2 cellular contexts compared by ENCODE assay signal in genomic region chr3:4718179-4718736, GRCh38.
A peak's percentile ranks its signal among the peaks of the same experiment; 100 is the strongest.
TF ChIP-seq lines count a peak whose summit lies in the region.

No MANE protein-coding gene starts in this region.

TF ChIP-seq in HepG2, 621 proteins besides CTCF, POLR2A, EP300 and RAD21:
- TF ChIP-seq ZNF768 (CRISPR knock-in tag; IDR thresholded peaks at IDR 0.05) (peak; percentile 30; the same call in 1 of the 2 replicates), ZNF430 (CRISPR knock-in tag; IDR thresholded peaks at IDR 0.05) (no peak)

TF ChIP-seq in GM23338, 12 proteins besides CTCF, POLR2A, EP300 and RAD21:
- TF ChIP-seq ZNF462 (CRISPR knock-in tag; IDR thresholded peaks at IDR 0.05): no peak
- no peak for TF ChIP-seq ZNF114 (CRISPR knock-in tag; IDR thresholded peaks at IDR 0.05)
- TF ChIP-seq POLR2AphosphoS5 (IDR thresholded peaks at IDR 0.05; ENCODE audit: low read depth): no peak
- TF ChIP-seq, protein P1, sequence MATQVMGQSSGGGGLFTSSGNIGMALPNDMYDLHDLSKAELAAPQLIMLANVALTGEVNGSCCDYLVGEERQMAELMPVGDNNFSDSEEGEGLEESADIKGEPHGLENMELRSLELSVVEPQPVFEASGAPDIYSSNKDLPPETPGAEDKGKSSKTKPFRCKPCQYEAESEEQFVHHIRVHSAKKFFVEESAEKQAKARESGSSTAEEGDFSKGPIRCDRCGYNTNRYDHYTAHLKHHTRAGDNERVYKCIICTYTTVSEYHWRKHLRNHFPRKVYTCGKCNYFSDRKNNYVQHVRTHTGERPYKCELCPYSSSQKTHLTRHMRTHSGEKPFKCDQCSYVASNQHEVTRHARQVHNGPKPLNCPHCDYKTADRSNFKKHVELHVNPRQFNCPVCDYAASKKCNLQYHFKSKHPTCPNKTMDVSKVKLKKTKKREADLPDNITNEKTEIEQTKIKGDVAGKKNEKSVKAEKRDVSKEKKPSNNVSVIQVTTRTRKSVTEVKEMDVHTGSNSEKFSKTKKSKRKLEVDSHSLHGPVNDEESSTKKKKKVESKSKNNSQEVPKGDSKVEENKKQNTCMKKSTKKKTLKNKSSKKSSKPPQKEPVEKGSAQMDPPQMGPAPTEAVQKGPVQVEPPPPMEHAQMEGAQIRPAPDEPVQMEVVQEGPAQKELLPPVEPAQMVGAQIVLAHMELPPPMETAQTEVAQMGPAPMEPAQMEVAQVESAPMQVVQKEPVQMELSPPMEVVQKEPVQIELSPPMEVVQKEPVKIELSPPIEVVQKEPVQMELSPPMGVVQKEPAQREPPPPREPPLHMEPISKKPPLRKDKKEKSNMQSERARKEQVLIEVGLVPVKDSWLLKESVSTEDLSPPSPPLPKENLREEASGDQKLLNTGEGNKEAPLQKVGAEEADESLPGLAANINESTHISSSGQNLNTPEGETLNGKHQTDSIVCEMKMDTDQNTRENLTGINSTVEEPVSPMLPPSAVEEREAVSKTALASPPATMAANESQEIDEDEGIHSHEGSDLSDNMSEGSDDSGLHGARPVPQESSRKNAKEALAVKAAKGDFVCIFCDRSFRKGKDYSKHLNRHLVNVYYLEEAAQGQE (IDR thresholded peaks at IDR 0.05; ENCODE audit: unreplicated experiment): no peak
- TF ChIP-seq ZNF331 (CRISPR knock-in tag; IDR thresholded peaks at IDR 0.05; ENCODE audit: low read depth): no peak
- TF ChIP-seq EZH2 (IDR thresholded peaks at IDR 0.05; ENCODE audit: low read depth, unreplicated experiment): no peak
- TF ChIP-seq EZH2phosphoT487 (IDR thresholded peaks at IDR 0.05; ENCODE audit: unreplicated experiment): no peak
- TF ChIP-seq, protein P2, sequence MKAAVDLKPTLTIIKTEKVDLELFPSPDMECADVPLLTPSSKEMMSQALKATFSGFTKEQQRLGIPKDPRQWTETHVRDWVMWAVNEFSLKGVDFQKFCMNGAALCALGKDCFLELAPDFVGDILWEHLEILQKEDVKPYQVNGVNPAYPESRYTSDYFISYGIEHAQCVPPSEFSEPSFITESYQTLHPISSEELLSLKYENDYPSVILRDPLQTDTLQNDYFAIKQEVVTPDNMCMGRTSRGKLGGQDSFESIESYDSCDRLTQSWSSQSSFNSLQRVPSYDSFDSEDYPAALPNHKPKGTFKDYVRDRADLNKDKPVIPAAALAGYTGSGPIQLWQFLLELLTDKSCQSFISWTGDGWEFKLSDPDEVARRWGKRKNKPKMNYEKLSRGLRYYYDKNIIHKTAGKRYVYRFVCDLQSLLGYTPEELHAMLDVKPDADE (IDR thresholded peaks at IDR 0.05): no peak
- TF ChIP-seq NANOG (IDR thresholded peaks at IDR 0.05; ENCODE audit: borderline replicate concordance): no peak
- no peak for TF ChIP-seq STAT1 (IDR thresholded peaks at IDR 0.05; ENCODE audit: unreplicated experiment)
- no peak for TF ChIP-seq JUNB (IDR thresholded peaks at IDR 0.05; ENCODE audit: unreplicated experiment)
- no peak for TF ChIP-seq CREB1 (CRISPR knock-in tag; IDR thresholded peaks at IDR 0.05; ENCODE audit: low read depth)
